In the genomic region with DNA sequence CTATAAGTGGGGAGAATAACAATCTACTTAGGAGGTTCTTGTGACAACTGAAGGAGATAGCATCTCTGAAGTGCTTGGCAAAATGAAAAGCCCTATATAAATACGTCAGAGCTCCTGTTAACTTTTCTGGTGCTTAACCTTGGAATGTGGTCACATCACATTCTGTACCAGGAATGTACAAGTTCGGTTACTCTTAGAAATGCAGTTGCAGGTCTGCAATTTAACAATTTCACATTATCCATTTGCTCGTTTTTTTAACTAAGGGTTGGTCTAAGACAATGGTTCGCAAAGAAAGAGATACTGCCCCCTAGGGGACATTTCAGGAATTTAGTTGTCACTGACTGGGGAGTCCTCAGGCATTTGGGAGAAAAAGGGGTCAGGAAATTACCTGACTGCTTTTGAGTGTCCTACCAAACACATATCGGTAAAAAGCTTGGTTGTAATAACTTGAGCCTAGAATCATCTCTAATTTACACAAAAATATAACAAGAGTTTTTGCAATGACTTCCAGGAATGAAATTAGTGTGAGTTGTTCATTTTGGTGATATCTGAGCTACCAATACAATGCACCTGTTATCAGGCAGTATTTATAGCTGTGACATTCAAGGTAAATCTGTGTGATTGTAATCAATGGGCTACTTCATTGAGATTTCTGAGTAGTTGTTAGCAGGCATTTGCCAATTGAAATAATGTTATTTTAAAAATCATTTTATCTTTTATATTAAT, we compare ENCODE assay signal across 8 cellular contexts. TPM values are rescaled to one million over a fixed set of nuclear protein-coding genes. Genes with fewer than 3 reads are reported as not detected.
DNase-seq lines count a peak whose midpoint lies in the region; ATAC-seq, FAIRE-seq and TF ChIP-seq lines count a peak whose summit lies in the region.

No MANE protein-coding gene starts in this region.

- ATAC-seq in GM19463 (IDR thresholded peaks at IDR 0.05; ENCODE audit: unreplicated experiment), result peak; percentile 51
- ATAC-seq in stimulated activated naive B cell treated with anti-CD40 and anti-IgM and Interleukin-4, amounts not matched to agents 10 μg/mL and 1 μg/mL and 100 μg/mL, for 72 hours (replicated peaks), result peak; percentile 81 to 87
- no peak for ATAC-seq in GM19467 (IDR thresholded peaks at IDR 0.05; ENCODE audit: unreplicated experiment)

- intact Hi-C loops in kidney (cut with DNase I), result no loop called here

- H3K4me1 ChIP-seq in DOHH2 (ENCODE audit: control insufficient read depth, low read length) (peaks cover 20% of the 10 kb centered on the region), kidney (ENCODE audit: control insufficient read depth in 1 of 2, insufficient read depth in 1 of 2, low read depth in 1 of 2, low read length in 2 of 2) (peaks cover 0 to 8% of the 10 kb centered on the region in 2 donors)

- H3K9me3 ChIP-seq in DOHH2 (ENCODE audit: control insufficient read depth, insufficient read depth, low read length) (no peaks in the 10 kb centered on the region), kidney (ENCODE audit: control insufficient read depth in 1 of 2, low read length in 2 of 2) (no peaks in the 10 kb centered on the region)

- no peak overlapping the region for H3K27ac ChIP-seq in DOHH2 (ENCODE audit: low read depth, low read length)
- H3K27ac ChIP-seq in kidney (ENCODE audit: low read depth in 2 of 2, low read length in 2 of 2), result no peak overlapping the region

- H3K27me3 ChIP-seq in DOHH2 (ENCODE audit: control insufficient read depth, low read length), result peaks cover 6% of the 10 kb centered on the region

- H3K36me3 ChIP-seq in DOHH2 (ENCODE audit: control insufficient read depth, low read length) (no peaks in the 10 kb centered on the region), kidney (ENCODE audit: control insufficient read depth in 1 of 2, insufficient read depth in 2 of 2, low read length in 2 of 2) (no peaks in the 10 kb centered on the region)

- in situ Hi-C loops in T47D (cut with HindIII; ENCODE audit: low pct_unique_long_range_greater_than_20kb, low sequenced_read_pairs), result no loop called here

- no peak overlapping the region for H3K27ac Mint-ChIP-seq in stimulated activated naive B cell treated with anti-CD40 and anti-IgM and Interleukin-4, amounts not matched to agents 10 μg/mL and 1 μg/mL and 100 μg/mL, for 72 hours

- H3K4me3 Mint-ChIP-seq in stimulated activated naive B cell treated with anti-CD40 and anti-IgM and Interleukin-4, amounts not matched to agents 10 μg/mL and 1 μg/mL and 100 μg/mL, for 72 hours, result no peak overlapping the region

- H3K9me3 Mint-ChIP-seq in stimulated activated naive B cell treated with anti-CD40 and anti-IgM and Interleukin-4, amounts not matched to agents 10 μg/mL and 1 μg/mL and 100 μg/mL, for 72 hours, result no peaks in the 10 kb centered on the region

- H3K79me2 ChIP-seq in DOHH2 (ENCODE audit: control insufficient read depth, low read length), result no peaks in the 10 kb centered on the region

- H3F3A ChIP-seq in DOHH2 (ENCODE audit: control insufficient read depth, insufficient read depth), result no peaks in the 10 kb centered on the region

- H3K4me1 Mint-ChIP-seq in stimulated activated naive B cell treated with anti-CD40 and anti-IgM and Interleukin-4, amounts not matched to agents 10 μg/mL and 1 μg/mL and 100 μg/mL, for 72 hours, result peaks cover 12 to 21% of the 10 kb centered on the region in 2 donors

- H3K9me2 ChIP-seq in DOHH2 (replicated peaks; ENCODE audit: control insufficient read depth, low read length), result no peaks in the 10 kb centered on the region

- no peak overlapping the region for H3K9ac ChIP-seq in kidney (ENCODE audit: low read length in 2 of 2)

- no peak overlapping the region for H3K4me2 ChIP-seq in DOHH2 (ENCODE audit: low read length)

- peaks cover 0 to 3% of the 10 kb centered on the region in 2 donors for H3K36me3 Mint-ChIP-seq in stimulated activated naive B cell treated with anti-CD40 and anti-IgM and Interleukin-4, amounts not matched to agents 10 μg/mL and 1 μg/mL and 100 μg/mL, for 72 hours

- H3K4me3 ChIP-seq in DOHH2 (ENCODE audit: low read length) (no peak overlapping the region), kidney (ENCODE audit: low read length in 2 of 2) (no peak overlapping the region)

- DNase-seq in LoVo (ENCODE audit: low spot score), result peak; percentile 81
- DNase-seq in SKM-1 (lab: John Stamatoyannopoulos, UW; ENCODE audit: unreplicated experiment), result peak; percentile 70
- DNase-seq in T47D (ENCODE audit: low read depth in 1 of 2, low spot score in 1 of 2), result peak; percentile 38 to 85
- DNase-seq in kidney, result no peak
- DNase-seq in stimulated activated naive B cell treated with anti-CD40 and anti-IgM and Interleukin-4, amounts not matched to agents 10 μg/mL and 1 μg/mL and 100 μg/mL, for 72 hours, result peak; percentile 43

- no peak for FAIRE-seq in kidney (lab: Jason Lieb, UNC)

- TF ChIP-seq CTCF in DOHH2 (IDR thresholded peaks at IDR 0.05; ENCODE audit: low read depth, low read length, poor library complexity, severe bottlenecking) (peak; percentile 84), kidney (IDR thresholded peaks at IDR 0.05; ENCODE audit: borderline replicate concordance, extremely low read depth, insufficient read depth) (peak; percentile 90)

- H3K27me3 Mint-ChIP-seq in stimulated activated naive B cell treated with anti-CD40 and anti-IgM and Interleukin-4, amounts not matched to agents 10 μg/mL and 1 μg/mL and 100 μg/mL, for 72 hours, result peaks cover 0 to 8% of the 10 kb centered on the region in 2 donors

- H4K20me1 ChIP-seq in DOHH2 (ENCODE audit: control insufficient read depth, insufficient read depth, low read depth, low read length), result no peaks in the 10 kb centered on the region

RNA-seq across cellular contexts. Expression of gene HBEGF, which starts 5.4 kb away (rescaled TPM):
- 7.8 TPM for total RNA-seq in kidney
- polyA plus RNA-seq in kidney (ENCODE audit: insufficient read depth, low read depth, low replicate concordance), result 6.0 TPM

RNA-seq across cellular contexts. Expression of gene SLC4A9, which starts 8.2 kb away (rescaled TPM):
- total RNA-seq in kidney, result 2.5 TPM
- polyA plus RNA-seq in kidney (ENCODE audit: insufficient read depth, low read depth, low replicate concordance), result 29.9 TPM

RNA-seq across cellular contexts. Expression of gene PFDN1, which starts 48.9 kb away (rescaled TPM):
- 48.9 TPM for total RNA-seq in kidney
- 85.8 TPM for polyA plus RNA-seq in kidney (ENCODE audit: insufficient read depth, low read depth, low replicate concordance)

RNA-seq across cellular contexts. Expression of gene ANKHD1, which starts 49.9 kb away (rescaled TPM):
- total RNA-seq in kidney, result 130 TPM
- 26.4 TPM for polyA plus RNA-seq in kidney (ENCODE audit: insufficient read depth, low read depth, low replicate concordance)
